9 cellular contexts compared by ENCODE assay signal in genomic region chr2:96485350-96485749, GRCh38. TPM values are rescaled to one million over a fixed set of nuclear protein-coding genes. Genes with fewer than 3 reads are reported as not detected.
DNase-seq lines count a peak whose midpoint lies in the region; ATAC-seq and TF ChIP-seq lines count a peak whose summit lies in the region.
"Had no signal": no experiment of that assay in that cellular context is flagged by ENCODE, and none has a peak within 500 bp of the region (broad histone marks: within the 10 kb centered on the region; RNA-seq: fewer than 3 reads in every experiment).

No MANE protein-coding gene starts in this region.

- H3K27ac ChIP-seq in CD8-positive, alpha-beta T cell (ENCODE audit: low read depth, low read length) = peak overlapping the region; percentile 73
- peak overlapping the region; percentile 20; the same call in 1 of the 2 replicates for H3K27ac ChIP-seq in Panc1 (ENCODE audit: low read length)
- peak overlapping the region; percentile 60 for H3K27ac ChIP-seq in epithelial cell of prostate
- H3K27ac ChIP-seq in prostate gland = peak overlapping the region; percentile 53 to 70

- peak overlapping the region; percentile 88 for H3K4me3 Mint-ChIP-seq in CD8-positive, alpha-beta T cell

- WGBS in prostate gland = 85% methylated on average over 9 of the region's 9 CpGs

- no peak for DNase-seq in CD8-positive, alpha-beta T cell
- DNase-seq in Panc1 (ENCODE audit: low read depth, low spot score) (no peak), epithelial cell of prostate (ENCODE audit: low read depth, low spot score) (no peak), prostate gland (ENCODE audit: low spot score) (no peak), NCI-H2081 treated with DMSO at 0.1 percent for 48 hours (lab: John Stamatoyannopoulos, UW) (no peak), NCI-H748 (lab: John Stamatoyannopoulos, UW; ENCODE audit: unreplicated experiment) (no peak), NCI-H1417 (lab: John Stamatoyannopoulos, UW) (no peak)
- DNase-seq in stimulated activated CD4-positive, alpha-beta T cell treated with anti-CD3 and anti-CD28 coated beads, Interleukin-12 subunit alpha, Interleukin-12 subunit beta, amount 100 ng/mL, for 4 hours = no peak
- DNase-seq: NCI-H524 had no signal

- no peak for TF ChIP-seq CTCF in CD8-positive, alpha-beta T cell (IDR thresholded peaks at IDR 0.05)
- TF ChIP-seq CTCF in Panc1 (IDR thresholded peaks at IDR 0.05) = no peak
- TF ChIP-seq CTCF in prostate gland (IDR thresholded peaks at IDR 0.05) = no peak

- H3K27me3 Mint-ChIP-seq in CD8-positive, alpha-beta T cell (ENCODE audit: low read depth) = no peaks in the 10 kb centered on the region

- H3K4me3 ChIP-seq in CD8-positive, alpha-beta T cell (ENCODE audit: low read depth, low read length) = peak overlapping the region; percentile 59
- H3K4me3 ChIP-seq in Panc1 (ENCODE audit: low read depth in 2 of 2, low read length in 2 of 2) (no peak overlapping the region), prostate gland (no peak overlapping the region)

- BruUV-seq in Panc1 (replicated peaks; lab: Mats Ljungman, UMichigan) = no TSS peak

- intact Hi-C loops in CD8-positive, alpha-beta T cell (cut with DNase I, micrococcal nuclease) = loop anchor here (5.0 kb wide), 2 partner anchors 78 to 143 kb away; no protein-coding TSS in a partner anchor
- intact Hi-C loops in Panc1 (cut with micrococcal nuclease; ENCODE audit: unreplicated experiment) = no loop called here
- intact Hi-C loops in prostate gland (cut with DNase I) = no loop called here

- POLR2A ChIA-PET in CD8-positive, alpha-beta T cell (lab: Charles Lee) = interaction anchor here (1.2 kb wide), 1 partner anchor 78 kb away, joined by 4 read pairs; no protein-coding TSS in a partner anchor
- POLR2A ChIA-PET in Panc1 (lab: Charles Lee) = no interaction called here

- no peaks in the 10 kb centered on the region for H3K36me3 Mint-ChIP-seq in CD8-positive, alpha-beta T cell

- no peaks in the 10 kb centered on the region for H3K9me3 Mint-ChIP-seq in CD8-positive, alpha-beta T cell

- in situ Hi-C loops in Panc1 (cut with HindIII; ENCODE audit: low pct_unique_long_range_greater_than_20kb, low sequenced_read_pairs) = no loop called here

- H3K4me1 Mint-ChIP-seq in CD8-positive, alpha-beta T cell (ENCODE audit: low read depth) = peaks cover 22% of the 10 kb centered on the region

- TF ChIP-seq POLR2A in prostate gland (IDR thresholded peaks at IDR 0.05) = no peak

- no peak for ATAC-seq in CD8-positive, alpha-beta T cell
- ATAC-seq in Panc1 = peak; percentile 65

- H3K4me1 ChIP-seq in CD8-positive, alpha-beta T cell (ENCODE audit: insufficient read depth, low read length) = peaks cover 18% of the 10 kb centered on the region
- H3K4me1 ChIP-seq in Panc1 (ENCODE audit: control insufficient read depth, insufficient read depth, low read length) (peaks cover 9% of the 10 kb centered on the region; the same call in 1 of the 2 replicates), prostate gland (replicated peaks) (no peaks in the 10 kb centered on the region)

- H3K36me3 ChIP-seq in CD8-positive, alpha-beta T cell (ENCODE audit: insufficient read depth, low read length) = no peaks in the 10 kb centered on the region
- no peaks in the 10 kb centered on the region for H3K36me3 ChIP-seq in Panc1 (ENCODE audit: control insufficient read depth, insufficient read depth, low read length)
- no peaks in the 10 kb centered on the region for H3K36me3 ChIP-seq in prostate gland

- H3K9me3 ChIP-seq in CD8-positive, alpha-beta T cell (ENCODE audit: low read length) = no peaks in the 10 kb centered on the region
- no peaks in the 10 kb centered on the region for H3K9me3 ChIP-seq in Panc1 (ENCODE audit: control insufficient read depth, insufficient read depth, low read depth, low read length)
- H3K9me3 ChIP-seq in prostate gland = no peaks in the 10 kb centered on the region

- CTCF ChIA-PET in CD8-positive, alpha-beta T cell (lab: Charles Lee) = interaction anchor here (3.6 kb wide), 1 partner anchor 78 kb away, joined by 14 read pairs; no protein-coding TSS in a partner anchor
- CTCF ChIA-PET in Panc1 (lab: Charles Lee) = no interaction called here

- H3K27ac Mint-ChIP-seq in CD8-positive, alpha-beta T cell = peak overlapping the region; percentile 97

- no peaks in the 10 kb centered on the region for H3K27me3 ChIP-seq in CD8-positive, alpha-beta T cell (ENCODE audit: insufficient read depth, low read length)
- H3K27me3 ChIP-seq in Panc1 (ENCODE audit: control insufficient read depth, insufficient read depth, low read length) = no peaks in the 10 kb centered on the region
- H3K27me3 ChIP-seq in prostate gland (replicated peaks; ENCODE audit: insufficient read depth) = no peaks in the 10 kb centered on the region

RNA-seq across cellular contexts. Expression of gene NEURL3, which starts 19.8 kb away (rescaled TPM):
- total RNA-seq in CD8-positive, alpha-beta T cell = not detected
- total RNA-seq in Panc1 (2021; ENCODE audit: unreplicated experiment) (1.2 TPM), prostate gland (10 to 100 TPM in 1 of 2 donors, 1 to 10 TPM in 1; 8.9 to 28.9 TPM)
- polyA plus RNA-seq in Panc1 (2012; ENCODE audit: insufficient read length) = 1.1 TPM

RNA-seq across cellular contexts. Expression of gene ARID5A, which starts 51.2 kb away (rescaled TPM):
- 100 to 1,000 TPM; 408 to 413 TPM for total RNA-seq in CD8-positive, alpha-beta T cell
- 19.3 TPM for total RNA-seq in Panc1 (2021; ENCODE audit: unreplicated experiment)
- polyA plus RNA-seq in Panc1 (2012; ENCODE audit: insufficient read length) = 29.1 TPM
- total RNA-seq in prostate gland = 10 to 100 TPM; 23.0 to 54.6 TPM

Comparison
In these comparisons a context has a peak if more than half of its experiments do, and no peak if none do; other contexts are left out.
1. H3K27ac ChIP-seq: peak in every context shown above with its lines; median percentile 73 in CD8-positive, alpha-beta T cell; 62 in prostate gland; 60 in epithelial cell of prostate; 20 in Panc1.
2. RNA of gene ARID5A, which starts 51.2 kb away (total RNA-seq): 408 to 413 TPM in CD8-positive, alpha-beta T cell; 23.0 to 54.6 TPM in prostate gland and 19.3 TPM in Panc1 (single experiment); every median in the first group is over 4 times any median in the second.
3. intact Hi-C loops: an anchor here in CD8-positive, alpha-beta T cell (5.0 kb wide); none called in Panc1 and prostate gland.